ENCODE assay signal across 15 cellular contexts in genomic region chr7:155746188-155746587, GRCh38.
DNase-seq lines count a peak whose midpoint lies in the region; ATAC-seq and TF ChIP-seq lines count a peak whose summit lies in the region.
"Had no signal": no experiment of that assay in that cellular context is flagged by ENCODE, and none has a peak within 500 bp of the region (broad histone marks: within the 10 kb centered on the region; RNA-seq: fewer than 3 reads in every experiment).

No MANE protein-coding gene starts in this region.

- TF ChIP-seq CTCF in tibial nerve (IDR thresholded peaks at IDR 0.05), result no peak

- 65 to 70% methylated on average over 2 of the region's 2 CpGs for WGBS in tibial nerve, 2 donors

- H3K4me1 ChIP-seq in tibial nerve, result peaks cover 3 to 47% (median 6%) of the 10 kb centered on the region in 4 donors

- no peak overlapping the region for H3K4me3 ChIP-seq in tibial nerve
- H3K4me3 ChIP-seq: mucosa of descending colon, vagina had no signal

- DNase-seq in activated CD4-positive, alpha-beta T cell treated with anti-CD3 and anti-CD28 coated beads, Interleukin-2, amount 10 ng/mL, durations not matched to agents 24 days and 14 days, result no peak
- no peak for DNase-seq in activated CD4-positive, alpha-beta T cell treated with anti-CD3 and anti-CD28 coated beads for 48 hours
- DNase-seq in stimulated activated effector memory CD8-positive, alpha-beta T cell treated with anti-CD3 and anti-CD28 coated beads, Interleukin-12 subunit alpha, Interleukin-12 subunit beta, amount 100 ng/mL, for 72 hours (ENCODE audit: low spot score in 2 of 2), result no peak
- DNase-seq in tibial nerve (ENCODE audit: low spot score in 2 of 2), result no peak
- no peak for DNase-seq in HCEC 1CT
- DNase-seq in activated CD8-positive, alpha-beta memory T cell treated with anti-CD3 and anti-CD28 coated beads for 24 hours, result no peak
- DNase-seq: caudate nucleus, DMS79, erythroblast, mucosa of descending colon, NCI-H1105, NCI-H82 had no signal

- peaks cover 9 to 54% (median 11%) of the 10 kb centered on the region in 3 donors for H3K36me3 ChIP-seq in tibial nerve

- H3K36me3 Mint-ChIP-seq in activated CD4-positive, alpha-beta T cell treated with anti-CD3 and anti-CD28 coated beads, Interleukin-2, amount 10 ng/mL, durations not matched to agents 24 days and 14 days (ENCODE audit: low read depth), result peaks cover 69% of the 10 kb centered on the region
- H3K36me3 Mint-ChIP-seq in stimulated activated effector memory CD8-positive, alpha-beta T cell treated with anti-CD3 and anti-CD28 coated beads, Interleukin-12 subunit alpha, Interleukin-12 subunit beta, amount 100 ng/mL, for 72 hours, result peaks cover 83% of the 10 kb centered on the region

- peaks cover 52% of the 10 kb centered on the region for H3K4me1 Mint-ChIP-seq in activated CD4-positive, alpha-beta T cell treated with anti-CD3 and anti-CD28 coated beads, Interleukin-2, amount 10 ng/mL, durations not matched to agents 24 days and 14 days
- peaks cover 53% of the 10 kb centered on the region for H3K4me1 Mint-ChIP-seq in stimulated activated effector memory CD8-positive, alpha-beta T cell treated with anti-CD3 and anti-CD28 coated beads, Interleukin-12 subunit alpha, Interleukin-12 subunit beta, amount 100 ng/mL, for 72 hours

- intact Hi-C loops in activated CD4-positive, alpha-beta T cell treated with anti-CD3 and anti-CD28 coated beads, Interleukin-2, amount 10 ng/mL, durations not matched to agents 24 days and 14 days (cut with micrococcal nuclease), result loop anchor here (1.0 kb wide), 1 partner anchor 22 kb away; no protein-coding TSS in a partner anchor

- peak overlapping the region; percentile 11 for H3K4me3 Mint-ChIP-seq in activated CD4-positive, alpha-beta T cell treated with anti-CD3 and anti-CD28 coated beads, Interleukin-2, amount 10 ng/mL, durations not matched to agents 24 days and 14 days
- H3K4me3 Mint-ChIP-seq in stimulated activated effector memory CD8-positive, alpha-beta T cell treated with anti-CD3 and anti-CD28 coated beads, Interleukin-12 subunit alpha, Interleukin-12 subunit beta, amount 100 ng/mL, for 72 hours, result no peak overlapping the region

- no peaks in the 10 kb centered on the region for H3K9me3 Mint-ChIP-seq in activated CD4-positive, alpha-beta T cell treated with anti-CD3 and anti-CD28 coated beads, Interleukin-2, amount 10 ng/mL, durations not matched to agents 24 days and 14 days
- no peaks in the 10 kb centered on the region for H3K9me3 Mint-ChIP-seq in stimulated activated effector memory CD8-positive, alpha-beta T cell treated with anti-CD3 and anti-CD28 coated beads, Interleukin-12 subunit alpha, Interleukin-12 subunit beta, amount 100 ng/mL, for 72 hours

- TF ChIP-seq EP300 in tibial nerve (IDR thresholded peaks at IDR 0.05), result no peak

- no peaks in the 10 kb centered on the region for H3K9me3 ChIP-seq in tibial nerve
- H3K9me3 ChIP-seq: mucosa of descending colon, vagina had no signal

- peak; percentile 60 for ATAC-seq in GM21528 (IDR thresholded peaks at IDR 0.05; ENCODE audit: low FRiP score, unreplicated experiment)
- peak; percentile 66 for ATAC-seq in HG03135 (IDR thresholded peaks at IDR 0.05; ENCODE audit: unreplicated experiment)
- ATAC-seq in stimulated activated effector memory CD8-positive, alpha-beta T cell treated with anti-CD3 and anti-CD28 coated beads, Interleukin-12 subunit alpha, Interleukin-12 subunit beta, amount 100 ng/mL, for 72 hours, result peak; percentile 88
- ATAC-seq: mucosa of descending colon had no signal

- H3K27ac Mint-ChIP-seq in activated CD4-positive, alpha-beta T cell treated with anti-CD3 and anti-CD28 coated beads, Interleukin-2, amount 10 ng/mL, durations not matched to agents 24 days and 14 days, result peak overlapping the region; percentile 77
- peak overlapping the region; percentile 18 for H3K27ac Mint-ChIP-seq in stimulated activated effector memory CD8-positive, alpha-beta T cell treated with anti-CD3 and anti-CD28 coated beads, Interleukin-12 subunit alpha, Interleukin-12 subunit beta, amount 100 ng/mL, for 72 hours

- no peaks in the 10 kb centered on the region for H3K27me3 ChIP-seq in tibial nerve
- H3K27me3 ChIP-seq: vagina had no signal

- TF ChIP-seq POLR2A in tibial nerve (IDR thresholded peaks at IDR 0.05), result no peak

- H3K27ac ChIP-seq in tibial nerve, result no peak overlapping the region
- H3K27ac ChIP-seq: vagina had no signal

- H3K27me3 Mint-ChIP-seq in activated CD4-positive, alpha-beta T cell treated with anti-CD3 and anti-CD28 coated beads, Interleukin-2, amount 10 ng/mL, durations not matched to agents 24 days and 14 days, result no peaks in the 10 kb centered on the region
